12 cellular contexts compared by ENCODE assay signal in genomic region chr12:117092511-117092780, GRCh38. TPM values are rescaled to one million over a fixed set of nuclear protein-coding genes. Genes with fewer than 3 reads are reported as not detected.
DNase-seq lines count a peak whose midpoint lies in the region; ATAC-seq and TF ChIP-seq lines count a peak whose summit lies in the region.
"Had no signal": no experiment of that assay in that cellular context is flagged by ENCODE, and none has a peak within 500 bp of the region (broad histone marks: within the 10 kb centered on the region; RNA-seq: fewer than 3 reads in every experiment).

No MANE protein-coding gene starts in this region.

- no peak overlapping the region for H2BK5ac ChIP-seq in neuronal stem cell (ENCODE audit: low read length)

- DNase-seq in Calu3, result no peak
- DNase-seq in neuronal stem cell (ENCODE audit: low spot score), result no peak
- DNase-seq in stomach, result no peak
- DNase-seq in DMS53 (lab: John Stamatoyannopoulos, UW), result no peak
- DNase-seq: Caco-2, H7, IMR-90 had no signal

- peaks cover 96% of the 10 kb centered on the region for H3K36me3 Mint-ChIP-seq in Calu3 (ENCODE audit: insufficient read depth, unreplicated experiment)

- peaks cover 3% of the 10 kb centered on the region for H3K79me1 ChIP-seq in neuronal stem cell (ENCODE audit: low read depth, low read length)

- peaks cover 13% of the 10 kb centered on the region for H3K27me3 ChIP-seq in BLaER1
- peaks cover 0 to 50% (median 0%) of the 10 kb centered on the region in 3 experiments for H3K27me3 ChIP-seq in neuronal stem cell (ENCODE audit: control insufficient read depth in 3 of 3, insufficient read depth in 3 of 3, low read depth in 1 of 3, low read length in 3 of 3)
- H3K27me3 ChIP-seq in stomach, result peaks cover 0 to 13% (median 0%) of the 10 kb centered on the region in 3 donors

- H2AK5ac ChIP-seq in neuronal stem cell (ENCODE audit: low read depth, low read length), result peak overlapping the region; percentile 57

- peaks cover 88% of the 10 kb centered on the region for H3K4me1 Mint-ChIP-seq in Calu3 (ENCODE audit: low read depth, unreplicated experiment)

- peak overlapping the region; percentile 54 for H3K18ac ChIP-seq in neuronal stem cell (ENCODE audit: low read length)

- peak overlapping the region; percentile 4 for H3K14ac ChIP-seq in neuronal stem cell (ENCODE audit: low read length)

- no peak overlapping the region for H3K9ac ChIP-seq in BLaER1
- H3K9ac ChIP-seq in neuronal stem cell (ENCODE audit: low read depth, low read length, poor library complexity), result no peak overlapping the region

- H3K27me3 Mint-ChIP-seq in Calu3 (ENCODE audit: unreplicated experiment), result no peaks in the 10 kb centered on the region

- CTCF ChIA-PET in Calu3 (lab: Charles Lee), result no interaction called here

- H4K8ac ChIP-seq in neuronal stem cell (ENCODE audit: low read depth, low read length), result no peak overlapping the region

- H3K4me3 Mint-ChIP-seq in Calu3 (ENCODE audit: low read depth, unreplicated experiment), result peak overlapping the region; percentile 71
- H3K4me3 Mint-ChIP-seq: CD8-positive, alpha-beta memory T cell; GM23338 had no signal

- peaks cover 45% of the 10 kb centered on the region for H4K20me1 ChIP-seq in BLaER1

- no CpG with 5 or more reads among the region's 2 CpGs for WGBS in neuronal stem cell (ENCODE audit: extremely low coverage in 2 of 2, insufficient read length in 2 of 2, insufficient replicate concordance in 1 of 2), 2 donors
- 69 to 85% (median 81%) methylated on average over 2 of the region's 2 CpGs for WGBS in stomach, 5 donors

- ATAC-seq in GM18858 (IDR thresholded peaks at IDR 0.05; ENCODE audit: unreplicated experiment), result no peak
- ATAC-seq: A549, GM23338 had no signal

- no peak for TF ChIP-seq POLR2A in stomach (IDR thresholded peaks at IDR 0.05)

- TF ChIP-seq CTCF in Calu3 (IDR thresholded peaks at IDR 0.05; ENCODE audit: unreplicated experiment), result no peak
- no peak for TF ChIP-seq CTCF in stomach (IDR thresholded peaks at IDR 0.05)

- H3K4ac ChIP-seq in neuronal stem cell (ENCODE audit: low read length), result no peak overlapping the region

- no peak for TF ChIP-seq EP300 in stomach (IDR thresholded peaks at IDR 0.05)

- H3K4me2 ChIP-seq in BLaER1 (peak overlapping the region; percentile 44; the same call in 1 of the 2 replicates), neuronal stem cell (ENCODE audit: insufficient read depth, low read length, poor library complexity, severe bottlenecking) (no peak overlapping the region)
- H3K4me2 ChIP-seq: A549, GM23338 had no signal

- H4K91ac ChIP-seq in neuronal stem cell (ENCODE audit: low read depth, low read length, poor library complexity), result no peak overlapping the region

- H2AFZ ChIP-seq in neuronal stem cell (ENCODE audit: low read length), result no peak overlapping the region
- H2AFZ ChIP-seq: GM23338 had no signal

- H3K4me3 ChIP-seq in BLaER1 (no peak overlapping the region), neuronal stem cell (ENCODE audit: low read length in 2 of 2) (no peak overlapping the region), stomach (no peak overlapping the region)
- H3K4me3 ChIP-seq: A549, GM23338 had no signal

- no peaks in the 10 kb centered on the region for H3K9me3 Mint-ChIP-seq in Calu3 (ENCODE audit: low read depth, unreplicated experiment)

- no peak overlapping the region for H2BK15ac ChIP-seq in neuronal stem cell (ENCODE audit: low read length)

- 0 out of 2 replicates have a peak, but pooled peaks cover 4% of the 10 kb centered on the region for H3K36me3 ChIP-seq in BLaER1
- no peaks in the 10 kb centered on the region for H3K36me3 ChIP-seq in neuronal stem cell (replicated peaks in 1 of 2; ENCODE audit: control insufficient read depth in 2 of 2, insufficient read depth in 2 of 2, low read length in 2 of 2)
- H3K36me3 ChIP-seq in stomach, result peaks cover 0 to 7% (median 0%) of the 10 kb centered on the region in 4 donors

- H3K9me3 ChIP-seq in BLaER1 (peaks cover 21% of the 10 kb centered on the region), neuronal stem cell (replicated peaks in 1 of 2; ENCODE audit: control insufficient read depth in 2 of 2, insufficient read depth in 1 of 2, low read depth in 1 of 2, low read length in 2 of 2) (peaks cover 2 to 16% of the 10 kb centered on the region in 2 donors), stomach (no peaks in the 10 kb centered on the region)

- H3K4me1 ChIP-seq in BLaER1, result peaks cover 39% of the 10 kb centered on the region
- peaks cover 2 to 9% of the 10 kb centered on the region in 2 donors for H3K4me1 ChIP-seq in neuronal stem cell (ENCODE audit: control insufficient read depth in 2 of 2, insufficient read depth in 1 of 2, low read depth in 1 of 2, low read length in 2 of 2)
- peaks cover 71 to 95% (median 79%) of the 10 kb centered on the region in 4 donors for H3K4me1 ChIP-seq in stomach

- H3K27ac ChIP-seq in BLaER1 (no peak overlapping the region), neuronal stem cell (replicated peaks; ENCODE audit: low read length) (no peak overlapping the region), stomach (peak overlapping the region; percentile 85 to 93 (median 88))
- H3K27ac ChIP-seq: A549 had no signal

- H2BK12ac ChIP-seq in neuronal stem cell (ENCODE audit: low read length), result no peak overlapping the region

- no peak overlapping the region for H3K23ac ChIP-seq in neuronal stem cell (ENCODE audit: low read depth, low read length, poor library complexity)

- intact Hi-C loops in Calu3 (cut with micrococcal nuclease; ENCODE audit: unreplicated experiment), result loop anchor here (5.0 kb wide), 2 partner anchors 50 kb away; no protein-coding TSS in a partner anchor
- intact Hi-C loops in stomach (cut with DNase I; ENCODE audit: low total_unique reads), result no loop called here

- no peak overlapping the region for H2BK120ac ChIP-seq in neuronal stem cell (ENCODE audit: low read depth, low read length)

- H3K27ac Mint-ChIP-seq in Calu3 (ENCODE audit: unreplicated experiment), result peak overlapping the region; percentile 99
- H3K27ac Mint-ChIP-seq: GM23338 had no signal

- no TSS peak for BruUV-seq in Calu3 (replicated peaks; lab: Mats Ljungman, UMichigan)

RNA-seq across cellular contexts. Expression of gene TESC, which starts 6.8 kb away (rescaled TPM):
- total RNA-seq in Calu3 (2022) (647 and 669 TPM in 2 replicates), stomach (100 to 1,000 TPM in 2 of 5 donors, 10 to 100 TPM in 2, not detected in 1; 51.3 to 352 (median 103) TPM)
- 13.2 TPM for polyA plus RNA-seq in neuronal stem cell (2013, experiment 1 of 2)
- polyA plus RNA-seq in neuronal stem cell (2013, experiment 2 of 2), result 12.4 TPM
- polyA plus RNA-seq in stomach, result 100 to 1,000 TPM in 1 of 3 donors, 10 to 100 TPM in 2; 70.3 to 183 (median 87.5) TPM

Comparison
In these comparisons a context has a peak if more than half of its experiments do, and no peak if none do; other contexts are left out.
1. H3K27ac ChIP-seq: peak in stomach (5 of 5); none in BLaER1 (single experiment) and neuronal stem cell (single experiment).